Comparison of ENCODE assay signal across 8 cellular contexts in the genomic region with DNA sequence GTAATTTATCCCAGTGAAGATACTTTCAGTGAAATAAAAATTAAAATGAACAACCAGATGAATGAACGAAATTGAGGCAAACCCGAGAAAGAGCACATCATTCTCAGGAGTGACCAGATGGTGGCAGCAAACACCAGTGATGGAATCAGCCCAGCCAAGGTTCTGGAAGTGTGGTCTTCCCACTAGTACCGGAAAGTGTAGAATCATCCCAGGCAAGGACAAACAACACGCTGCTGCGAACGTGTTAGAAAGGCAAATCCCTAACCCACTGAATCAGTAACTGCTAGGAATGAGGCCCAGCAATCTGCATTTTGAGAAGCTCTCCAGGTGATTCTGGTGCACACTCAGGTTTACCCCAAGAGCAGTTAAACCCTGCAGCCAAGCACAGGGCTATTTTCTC. TPM values are rescaled to one million over a fixed set of nuclear protein-coding genes. Genes with fewer than 3 reads are reported as not detected.
DNase-seq lines count a peak whose midpoint lies in the region; ATAC-seq and TF ChIP-seq lines count a peak whose summit lies in the region.

No MANE protein-coding gene starts in this region.

- intact Hi-C loops in mucosa of descending colon (cut with DNase I, micrococcal nuclease) = loop anchor here in 1 of 2 donors (10.0 kb wide), 1 partner anchor 630 kb away; no protein-coding TSS in a partner anchor

- peak; percentile 35 for DNase-seq in activated CD4-positive, alpha-beta T cell treated with anti-CD3 and anti-CD28 coated beads for 48 hours
- no peak for DNase-seq in activated CD4-positive, alpha-beta T cell treated with anti-CD3 and anti-CD28 coated beads for 4 hours
- peak; percentile 19 for DNase-seq in Jurkat, Clone E6-1 (ENCODE audit: low read depth, low spot score)
- DNase-seq in RWPE1 (ENCODE audit: low spot score) = peak; percentile 75
- DNase-seq in epithelial cell of proximal tubule (ENCODE audit: low read depth) = peak; percentile 15
- peak in 1 of 3 donors; percentile 59 for DNase-seq in mucosa of descending colon
- no peak for DNase-seq in ureter (ENCODE audit: low spot score)

- no peaks in the 10 kb centered on the region for H3K9me3 ChIP-seq in mucosa of descending colon

- no peak overlapping the region for H3K27ac ChIP-seq in RWPE1

- POLR2A ChIA-PET in RWPE1 (lab: Yijun Ruan, JAX; ENCODE audit: low non-redundant PET) = no interaction called here

- no peaks in the 10 kb centered on the region for H3K4me1 ChIP-seq in mucosa of descending colon (ENCODE audit: low read depth)

- TF ChIP-seq CTCF in RWPE1 (conservative IDR thresholded peaks at IDR 0.05; ENCODE audit: low read depth) = peak; percentile 87
- peak; percentile 91 for TF ChIP-seq CTCF in epithelial cell of proximal tubule (conservative IDR thresholded peaks at IDR 0.05; ENCODE audit: low read depth, low read length)
- peak; percentile 55 for TF ChIP-seq CTCF in mucosa of descending colon (IDR thresholded peaks at IDR 0.05)

- H3K36me3 ChIP-seq in mucosa of descending colon (ENCODE audit: low read depth) = no peaks in the 10 kb centered on the region

- no peak overlapping the region for H3K4me3 ChIP-seq in Jurkat, Clone E6-1 (ENCODE audit: low read length)
- H3K4me3 ChIP-seq in epithelial cell of proximal tubule (ENCODE audit: low read depth, low read length) (no peak overlapping the region), mucosa of descending colon (no peak overlapping the region)

- ATAC-seq in mucosa of descending colon = peak; percentile 63
- ATAC-seq in GM21529 (IDR thresholded peaks at IDR 0.05; ENCODE audit: unreplicated experiment) = no peak

- CTCF ChIA-PET in RWPE1 (lab: Yijun Ruan, JAX) = interaction anchor here (0.6 to 1.6 kb wide), 6 partner anchors 55 to 233 kb away, joined by 3 to 8 read pairs (median 4); no protein-coding TSS in a partner anchor

RNA-seq across cellular contexts. Expression of gene SLC18A3, which starts 15.5 kb away (rescaled TPM):
- not detected for polyA plus RNA-seq in Jurkat, Clone E6-1 (2012; ENCODE audit: insufficient read depth, insufficient read length)
- not detected in 2 replicates for total RNA-seq in epithelial cell of proximal tubule
- 1 to 10 TPM in 1 of 3 donors, not detected in 2; 1.6 TPM for total RNA-seq in mucosa of descending colon
- total RNA-seq in ureter = not detected

RNA-seq across cellular contexts. Expression of gene CHAT, which starts 19.2 kb away (rescaled TPM):
- 2.0 TPM for polyA plus RNA-seq in Jurkat, Clone E6-1 (2012; ENCODE audit: insufficient read depth, insufficient read length)
- not detected in 2 replicates for total RNA-seq in epithelial cell of proximal tubule
- 1 to 10 TPM in 1 of 3 donors, under 1 TPM in 2; 0.61 to 1.6 (median 0.84) TPM for total RNA-seq in mucosa of descending colon
- not detected for total RNA-seq in ureter

RNA-seq across cellular contexts. Expression of gene ERCC6, which starts 55.7 kb away (rescaled TPM):
- polyA plus RNA-seq in Jurkat, Clone E6-1 (2012; ENCODE audit: insufficient read depth, insufficient read length) = 6.8 TPM
- total RNA-seq in epithelial cell of proximal tubule (4.1 and 5.6 TPM in 2 replicates), mucosa of descending colon (10 to 100 TPM; 18.9 to 29.8 (median 25.4) TPM), ureter (28.0 TPM)

Comparison
In these comparisons a context has a peak if more than half of its experiments do, and no peak if none do; other contexts are left out.
1. DNase-seq: peak in activated CD4-positive, alpha-beta T cell treated with anti-CD3 and anti-CD28 coated beads for 48 hours (single experiment), Jurkat, Clone E6-1 (single experiment), RWPE1 (single experiment) and epithelial cell of proximal tubule (single experiment); none in activated CD4-positive, alpha-beta T cell treated with anti-CD3 and anti-CD28 coated beads for 4 hours (0 of 2) and ureter (single experiment).
2. Peak in every context shown above with its lines, with median percentiles within 50 percentile points of each other: CTCF ChIP-seq.